In genomic region chr14:37375566-37375965, GRCh38 we compare ENCODE assay signal across 8 cellular contexts.
"Had no signal": no experiment of that assay in that cellular context is flagged by ENCODE, and none has a peak within 500 bp of the region (broad histone marks: within the 10 kb centered on the region; RNA-seq: fewer than 3 reads in every experiment).

No MANE protein-coding gene starts in this region.

- H3K27ac ChIP-seq: HL-60, KMS-11 had no signal

- DNase-seq: H7, HFFc6, KBM-7 had no signal

- H3K4me3 ChIP-seq: GM23338, HAP-1 had no signal

- H3K27me3 Mint-ChIP-seq: IgD-negative memory B cell had no signal

- H3K4me1 Mint-ChIP-seq: IgD-negative memory B cell had no signal

- H3K36me3 Mint-ChIP-seq: IgD-negative memory B cell had no signal

- H3K4me3 Mint-ChIP-seq: GM23338, HFFc6, IgD-negative memory B cell had no signal

- H3K9me3 Mint-ChIP-seq: HFFc6 had no signal

- H3K4me2 ChIP-seq: GM23338, KMS-11 had no signal

- H2AFZ ChIP-seq: GM23338 had no signal

- H3K9ac ChIP-seq: KMS-11 had no signal

- H3K9me3 ChIP-seq: HAP-1 had no signal

- H3K27ac Mint-ChIP-seq: GM23338, HFFc6, IgD-negative memory B cell had no signal

- H3K36me3 ChIP-seq: HAP-1 had no signal

- H3K4me1 ChIP-seq: HAP-1 had no signal
